ENCODE assay signal across 21 cellular contexts in the genomic region with DNA sequence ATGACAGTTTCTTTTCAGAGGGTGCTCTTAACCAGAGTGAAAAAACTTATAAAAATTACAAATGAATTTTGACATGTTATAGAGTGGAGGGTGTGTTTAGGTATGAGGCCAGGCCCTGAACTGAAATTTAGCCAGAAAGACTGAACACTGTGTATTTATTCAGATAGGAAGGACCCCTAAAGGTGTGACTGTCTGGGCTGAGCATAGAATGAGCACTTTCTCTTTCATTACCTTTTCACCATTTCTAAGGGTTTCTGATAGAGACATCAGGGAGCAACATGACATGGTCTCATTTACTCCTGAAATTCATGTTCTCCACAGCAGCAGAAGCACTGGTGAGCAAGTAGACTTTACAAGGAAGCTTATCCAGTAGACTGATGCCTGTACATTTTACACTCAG. TPM values are rescaled to one million over a fixed set of nuclear protein-coding genes. Genes with fewer than 3 reads are reported as not detected.
DNase-seq lines count a peak whose midpoint lies in the region; ATAC-seq, FAIRE-seq and TF ChIP-seq lines count a peak whose summit lies in the region.
"Had no signal": no experiment of that assay in that cellular context is flagged by ENCODE, and none has a peak within 500 bp of the region (broad histone marks: within the 10 kb centered on the region; RNA-seq: fewer than 3 reads in every experiment).

No MANE protein-coding gene starts in this region.

- H3K27ac ChIP-seq in GM12878 (ENCODE audit: control insufficient read depth, insufficient read depth) (peak overlapping the region; percentile 6; the same call in 1 of the 2 replicates), stomach (peak overlapping the region in 3 of 5 donors; percentile 2 to 41 (median 5)), upper lobe of left lung (peak overlapping the region in 1 of 4 donors; percentile 21)
- H3K27ac ChIP-seq: SJSA1 had no signal

- H3K36me3 Mint-ChIP-seq in nephron (ENCODE audit: low read depth), result peaks cover 18% of the 10 kb centered on the region
- H3K36me3 Mint-ChIP-seq: CD4-positive, CD25-positive, alpha-beta regulatory T cell had no signal

- H2AFZ ChIP-seq in GM12878 (ENCODE audit: control insufficient read depth, low read depth, low read length), result no peak overlapping the region

- H3K27ac Mint-ChIP-seq in nephron, result peak overlapping the region; percentile 21 to 43 (median 27)
- H3K27ac Mint-ChIP-seq: CD4-positive, CD25-positive, alpha-beta regulatory T cell had no signal

- no peak overlapping the region for H3K9ac ChIP-seq in GM12878 (ENCODE audit: control insufficient read depth, insufficient read depth, low read length)

- TF ChIP-seq CTCF in GM12865 (IDR thresholded peaks at IDR 0.05; ENCODE audit: insufficient read depth, low read depth, low read length, missing control alignments) (no peak), GM12878 (IDR thresholded peaks at IDR 0.05 in 2 of 3, conservative IDR thresholded peaks at IDR 0.05 in 1 of 3; ENCODE audit: control insufficient read depth in 2 of 3, extremely low read depth in 1 of 3, insufficient read depth in 1 of 3, low read depth in 3 of 3, low read length in 3 of 3) (no peak), nephron (IDR thresholded peaks at IDR 0.05; ENCODE audit: unreplicated experiment in 3 of 3) (no peak), stomach (IDR thresholded peaks at IDR 0.05) (no peak), upper lobe of left lung (IDR thresholded peaks at IDR 0.05) (no peak)

- no peak for FAIRE-seq in GM12878 (lab: Jason Lieb, UNC)
- FAIRE-seq: GM12891 had no signal

- H3K36me3 ChIP-seq in GM12878 (ENCODE audit: control insufficient read depth in 2 of 2, insufficient read depth in 2 of 2, low read length in 1 of 2), result no peaks in the 10 kb centered on the region
- H3K36me3 ChIP-seq in stomach, result no peaks in the 10 kb centered on the region
- H3K36me3 ChIP-seq in upper lobe of left lung, result no peaks in the 10 kb centered on the region
- H3K36me3 ChIP-seq: SJSA1 had no signal

- intact Hi-C loops in GM12878 (cut with micrococcal nuclease; ENCODE audit: unreplicated experiment), result no loop called here
- intact Hi-C loops in stomach (cut with DNase I; ENCODE audit: low total_unique reads), result no loop called here

- H3K4me3 Mint-ChIP-seq in nephron, result no peak overlapping the region
- H3K4me3 Mint-ChIP-seq: CD4-positive, CD25-positive, alpha-beta regulatory T cell had no signal

- RAD21 ChIA-PET in GM12878 (lab: Charles Lee; ENCODE audit: unreplicated experiment), result no interaction called here

- H3K4me1 ChIP-seq in GM12878 (ENCODE audit: control insufficient read depth, insufficient read depth, low read length), result peaks cover 23% of the 10 kb centered on the region
- peaks cover 26 to 78% (median 60%) of the 10 kb centered on the region in 4 donors for H3K4me1 ChIP-seq in stomach
- H3K4me1 ChIP-seq in upper lobe of left lung, result peaks cover 28 to 44% (median 38%) of the 10 kb centered on the region in 4 donors

- TF ChIP-seq POLR2A in GM12878 (IDR thresholded peaks at IDR 0.05; ENCODE audit: low read depth, low read length) (no peak), stomach (IDR thresholded peaks at IDR 0.05) (no peak), upper lobe of left lung (IDR thresholded peaks at IDR 0.05) (no peak)

- peaks cover 6% of the 10 kb centered on the region for H3K9me3 Mint-ChIP-seq in nephron

- ATAC-seq in GM12878 (peak; percentile 77), upper lobe of left lung (ENCODE audit: low FRiP score in 2 of 2) (no peak)
- ATAC-seq: Right ventricle myocardium inferior had no signal

- DNase-seq in GM12865 (ENCODE audit: low read depth), result peak; percentile 3
- no peak for DNase-seq in GM12878 (ENCODE audit: low read depth, low spot score)
- DNase-seq in stomach, result no peak
- DNase-seq in cerebellar cortex (ENCODE audit: low spot score), result no peak
- DNase-seq in NCI-H345 treated with DMSO at 0.1 percent for 48 hours (lab: John Stamatoyannopoulos, UW; ENCODE audit: unreplicated experiment), result no peak
- DNase-seq in upper lobe of left lung, result no peak
- DNase-seq: CD4-positive, CD25-positive, alpha-beta regulatory T cell; COR-L47; DMS79; GOT3; HCEC 1CT; KG1; NCI-H1105; NCI-H146; NCI-H2029; NCI-H345; NCI-H526 treated with DMSO at 0.1 percent for 48 hours had no signal

- in situ Hi-C loops in GM12878 (cut with MboI), result no loop called here

- H3K27me3 Mint-ChIP-seq in nephron (ENCODE audit: low read depth), result no peaks in the 10 kb centered on the region
- H3K27me3 Mint-ChIP-seq: CD4-positive, CD25-positive, alpha-beta regulatory T cell had no signal

- H3K79me2 ChIP-seq in GM12878 (ENCODE audit: control insufficient read depth, insufficient read depth, low read length), result peaks cover 2% of the 10 kb centered on the region; the same call in 1 of the 2 replicates

- H4K20me1 ChIP-seq in GM12878 (ENCODE audit: control insufficient read depth, insufficient read depth), result no peaks in the 10 kb centered on the region

- SMC1A ChIA-PET in GM12878 (lab: Charles Lee; ENCODE audit: uncharacterized antibody, unreplicated experiment), result interaction anchor here (2.3 to 5.3 kb wide), 3 partner anchors 11 to 17 kb away, joined by 8 to 25 read pairs (median 13); no protein-coding TSS in a partner anchor

- H3K4me1 Mint-ChIP-seq in nephron, result peaks cover 54% of the 10 kb centered on the region

- CTCF ChIA-PET in GM12878 (lab: Yijun Ruan, JAX), result interaction anchor here (1.8 kb wide), 1 partner anchor 180 kb away, joined by 5 read pairs; no protein-coding TSS in a partner anchor

- H3K4me3 ChIP-seq in GM12865 (ENCODE audit: low read depth, low read length) (no peak overlapping the region), GM12878 (no peak overlapping the region), stomach (no peak overlapping the region), upper lobe of left lung (no peak overlapping the region)
- H3K4me3 ChIP-seq: SJSA1 had no signal

- H3K27me3 ChIP-seq in GM12878 (replicated peaks in 1 of 2; ENCODE audit: control insufficient read depth in 2 of 2, insufficient read depth in 2 of 2, low read length in 1 of 2) (no peaks in the 10 kb centered on the region), stomach (no peaks in the 10 kb centered on the region), upper lobe of left lung (no peaks in the 10 kb centered on the region)
- H3K27me3 ChIP-seq: SJSA1 had no signal

- TF ChIP-seq RAD21 in GM12878 (IDR thresholded peaks at IDR 0.05; ENCODE audit: insufficient read depth, low read depth, low read length), result no peak

- H3K9me3 ChIP-seq in GM12878 (replicated peaks; ENCODE audit: control insufficient read depth, insufficient read depth, low read length) (no peaks in the 10 kb centered on the region), stomach (no peaks in the 10 kb centered on the region), upper lobe of left lung (no peaks in the 10 kb centered on the region)
- H3K9me3 ChIP-seq: SJSA1 had no signal

- POLR2A ChIA-PET in GM12878 (lab: Charles Lee), result interaction anchor here (1.0 kb wide), 1 partner anchor 7 kb away, joined by 3 read pairs; no protein-coding TSS in a partner anchor

- peak overlapping the region; percentile 38; the same call in 1 of the 2 replicates for H3K4me2 ChIP-seq in GM12878 (ENCODE audit: control insufficient read depth, insufficient read depth)

- no TSS peak for BruUV-seq in GM12878 (replicated peaks; lab: Mats Ljungman, UMichigan)

- TF ChIP-seq EP300 in GM12878 (IDR thresholded peaks at IDR 0.05; ENCODE audit: borderline replicate concordance in 1 of 2, control insufficient read depth in 1 of 2, low read depth in 2 of 2, low read length in 2 of 2), result no peak
- TF ChIP-seq EP300 in stomach (IDR thresholded peaks at IDR 0.05), result no peak
- no peak for TF ChIP-seq EP300 in upper lobe of left lung (IDR thresholded peaks at IDR 0.05)

TF ChIP-seq in GM12878, 131 proteins besides CTCF, POLR2A, EP300 and RAD21 (continues in another document):
- TF ChIP-seq, protein P1, sequence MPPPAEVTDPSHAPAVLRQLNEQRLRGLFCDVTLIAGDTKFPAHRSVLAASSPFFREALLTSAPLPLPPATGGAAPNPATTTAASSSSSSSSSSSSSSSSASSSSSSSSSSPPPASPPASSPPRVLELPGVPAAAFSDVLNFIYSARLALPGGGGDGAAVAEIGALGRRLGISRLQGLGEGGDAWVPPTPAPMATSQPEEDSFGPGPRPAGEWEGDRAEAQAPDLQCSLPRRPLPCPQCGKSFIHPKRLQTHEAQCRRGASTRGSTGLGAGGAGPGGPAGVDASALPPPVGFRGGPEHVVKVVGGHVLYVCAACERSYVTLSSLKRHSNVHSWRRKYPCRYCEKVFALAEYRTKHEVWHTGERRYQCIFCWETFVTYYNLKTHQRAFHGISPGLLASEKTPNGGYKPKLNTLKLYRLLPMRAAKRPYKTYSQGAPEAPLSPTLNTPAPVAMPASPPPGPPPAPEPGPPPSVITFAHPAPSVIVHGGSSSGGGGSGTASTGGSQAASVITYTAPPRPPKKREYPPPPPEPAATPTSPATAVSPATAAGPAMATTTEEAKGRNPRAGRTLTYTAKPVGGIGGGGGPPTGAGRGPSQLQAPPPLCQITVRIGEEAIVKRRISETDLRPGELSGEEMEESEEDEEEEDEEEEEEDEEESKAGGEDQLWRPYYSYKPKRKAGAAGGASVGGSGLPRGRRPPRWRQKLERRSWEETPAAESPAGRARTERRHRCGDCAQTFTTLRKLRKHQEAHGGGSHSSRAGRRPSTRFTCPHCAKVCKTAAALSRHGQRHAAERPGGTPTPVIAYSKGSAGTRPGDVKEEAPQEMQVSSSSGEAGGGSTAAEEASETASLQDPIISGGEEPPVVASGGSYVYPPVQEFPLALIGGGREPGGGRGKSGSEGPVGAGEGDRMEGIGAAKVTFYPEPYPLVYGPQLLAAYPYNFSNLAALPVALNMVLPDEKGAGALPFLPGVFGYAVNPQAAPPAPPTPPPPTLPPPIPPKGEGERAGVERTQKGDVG (CRISPR knock-in tag; IDR thresholded peaks at IDR 0.05), result no peak

RNA-seq across cellular contexts. Expression of gene MRTFB, which starts 32.9 kb away (rescaled TPM):
- 58.3 and 67.0 TPM in 2 replicates for total RNA-seq in GM12878 (2013; cell fraction: nucleolus; rRNA removed)
- total RNA-seq in GM12878 (2014; rRNA removed) (6.7 and 9.1 TPM in 2 replicates), GM12878 (2014; rRNA removed; fragmentation: Illumina TruSeq; extraction: Trizol) (5.9 and 7.3 TPM in 2 replicates), GM12878 (2021) (14.2 and 14.3 TPM in 2 replicates), stomach (10 to 100 TPM in 4 of 5 donors, 1 to 10 TPM in 1; 9.8 to 81.6 (median 47.8) TPM), upper lobe of left lung (100 to 1,000 TPM in 1 of 6 donors, 10 to 100 TPM in 5; 46.9 to 100 (median 66.7) TPM)
- 6.1 TPM for polyA plus RNA-seq in GM12878 (2011; ENCODE audit: low read depth)
- polyA plus RNA-seq in GM12878 (2011; rRNA removed) (7.2 and 8.2 TPM in 2 replicates), GM12878 (2014; fragmentation: Illumina TruSeq; extraction: Trizol) (9.4 and 10.4 TPM in 2 replicates), GM12878 (2014; fragmentation: Nextera tagmentation; extraction: Ambion mirVana) (1 to 10 TPM; 2.1 to 4.0 TPM), GM12878 (2014; rRNA removed) (6.8 and 6.9 TPM in 2 replicates), GM12878 (2016; fragmentation: Nextera tagmentation; extraction: Ambion mirVana) (1 to 10 TPM; 7.8 to 8.5 TPM), stomach (1 to 10 TPM; 4.3 to 5.1 (median 4.5) TPM)
- 7.8 and 8.2 TPM in 2 replicates for polyA plus RNA-seq in GM12878 (2011; cell fraction: cytosol; rRNA removed)
- polyA plus RNA-seq in GM12878 (2011; cell fraction: nucleus; rRNA removed), result 19.9 and 25.3 TPM in 2 replicates
- polyA plus RNA-seq in GM12878 (2012), result 4.0 and 4.6 TPM in 2 replicates
- polyA minus RNA-seq in GM12878 (2011; rRNA and poly(A)+ RNA removed), result 17.8 and 18.6 TPM in 2 replicates
- polyA minus RNA-seq in GM12878 (2011; cell fraction: cytosol; rRNA and poly(A)+ RNA removed), result 3.5 and 7.1 TPM in 2 replicates
- polyA minus RNA-seq in GM12878 (2011; cell fraction: nucleus; rRNA and poly(A)+ RNA removed), result 17.4 and 32.3 TPM in 2 replicates
